Comparison of ENCODE assay signal across 9 cellular contexts in the genomic region with DNA sequence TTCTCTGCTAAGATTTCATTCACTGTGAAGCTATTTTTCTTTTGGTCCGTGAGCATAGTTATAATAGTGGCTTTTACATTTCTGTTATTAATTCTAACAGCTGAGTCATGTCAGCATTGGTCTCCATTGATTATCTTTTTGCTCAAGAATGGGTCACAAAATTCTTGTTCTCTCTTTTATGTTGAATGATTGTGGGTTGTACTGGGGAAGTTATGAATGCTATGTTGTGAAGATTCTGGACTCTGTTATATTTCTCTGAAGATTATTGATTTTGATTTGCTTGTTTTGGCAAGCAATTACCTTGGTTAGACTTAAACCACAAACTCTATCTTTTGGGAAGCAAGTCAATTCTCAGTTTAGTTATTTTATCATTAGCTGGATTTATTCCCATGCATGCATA.
"Had no signal": no experiment of that assay in that cellular context is flagged by ENCODE, and none has a peak within 500 bp of the region (broad histone marks: within the 10 kb centered on the region; RNA-seq: fewer than 3 reads in every experiment).

No MANE protein-coding gene starts in this region.

- H3K27ac Mint-ChIP-seq: GM23338, H9, HFFc6 had no signal

- DNase-seq: GM23248, GOT3, H7, H9, HCEC 1CT, HFFc6 had no signal

- H3K9ac ChIP-seq: GM23248 had no signal

- H3K4me1 ChIP-seq: HAP-1 had no signal

- H3K4me2 ChIP-seq: GM23338 had no signal

- ATAC-seq: GM23338, HCT116 had no signal

- H3K36me3 ChIP-seq: HAP-1 had no signal

- H3K4me1 Mint-ChIP-seq: GM23338, H9 had no signal

- H3K4me3 ChIP-seq: GM23248, GM23338, HAP-1 had no signal

- H3K9me3 Mint-ChIP-seq: HFFc6 had no signal

- H3K27ac ChIP-seq: GM23248 had no signal

- H2AFZ ChIP-seq: GM23248, GM23338 had no signal

- H3K9me3 ChIP-seq: HAP-1 had no signal

- H3K4me3 Mint-ChIP-seq: GM23338, H9, HFFc6 had no signal
